ENCODE assay signal across 19 cellular contexts in genomic region chr17:42127414-42127813, GRCh38. TPM values are rescaled to one million over a fixed set of nuclear protein-coding genes. Genes with fewer than 3 reads are reported as not detected.
DNase-seq lines count a peak whose midpoint lies in the region; ATAC-seq and TF ChIP-seq lines count a peak whose summit lies in the region.
"Had no signal": no experiment of that assay in that cellular context is flagged by ENCODE, and none has a peak within 500 bp of the region (broad histone marks: within the 10 kb centered on the region; RNA-seq: fewer than 3 reads in every experiment).

No MANE protein-coding gene starts in this region.

- no peak overlapping the region for H3K4me3 ChIP-seq in HEK293 (ENCODE audit: low read depth, low read length)
- H3K4me3 ChIP-seq in osteoblast (ENCODE audit: insufficient read depth, low read length): no peak overlapping the region
- H3K4me3 ChIP-seq: A549 had no signal

- no peak for ATAC-seq in activated T-helper 17 cell treated with anti-CD3 and anti-CD28 coated beads, Interleukin-2, amount 50 U/mL, for 72 hours (replicated peaks)
- ATAC-seq: A549 had no signal

- H3K27ac Mint-ChIP-seq in activated T-cell treated with anti-CD3 and anti-CD28 coated beads, Interleukin-2, amount 50 U/mL, for 24 hours: peak overlapping the region; percentile 42
- peak overlapping the region; percentile 12 for H3K27ac Mint-ChIP-seq in activated T-helper 17 cell treated with anti-CD3 and anti-CD28 coated beads, Interleukin-2, amount 50 U/mL, for 72 hours
- H3K27ac Mint-ChIP-seq: HFFc6 had no signal

- no peak overlapping the region for H2AFZ ChIP-seq in osteoblast (ENCODE audit: low read length)

- H3K4me3 Mint-ChIP-seq in activated T-cell treated with anti-CD3 and anti-CD28 coated beads, Interleukin-2, amount 50 U/mL, for 24 hours: no peak overlapping the region
- H3K4me3 Mint-ChIP-seq in activated T-helper 17 cell treated with anti-CD3 and anti-CD28 coated beads, Interleukin-2, amount 50 U/mL, for 72 hours: no peak overlapping the region
- H3K4me3 Mint-ChIP-seq: HFFc6 had no signal

- H3K36me3 ChIP-seq in HEK293 (ENCODE audit: control insufficient read depth in 2 of 2, insufficient read depth in 1 of 2, low read length in 2 of 2) (peaks cover 39 to 88% of the 10 kb centered on the region in 2 experiments), osteoblast (ENCODE audit: insufficient read depth, low read length) (peaks cover 63% of the 10 kb centered on the region)

- POLR2A ChIA-PET in HEK293 (lab: Yijun Ruan, JAX): interaction anchor here (0.9 kb wide), 1 partner anchor 185 kb away, joined by 6 read pairs; no protein-coding TSS in a partner anchor

- H3K4me1 ChIP-seq in HEK293 (ENCODE audit: control insufficient read depth, insufficient read depth, low read length) (no peaks in the 10 kb centered on the region), osteoblast (ENCODE audit: insufficient read depth, low read length) (peaks cover 11% of the 10 kb centered on the region)
- H3K4me1 ChIP-seq: A549, BE2C had no signal

- peaks cover 84% of the 10 kb centered on the region for H3K36me3 Mint-ChIP-seq in activated T-cell treated with anti-CD3 and anti-CD28 coated beads, Interleukin-2, amount 50 U/mL, for 24 hours (ENCODE audit: low read depth)
- peaks cover 78% of the 10 kb centered on the region for H3K36me3 Mint-ChIP-seq in activated T-helper 17 cell treated with anti-CD3 and anti-CD28 coated beads, Interleukin-2, amount 50 U/mL, for 72 hours (ENCODE audit: low read depth)

- peaks cover 42% of the 10 kb centered on the region for H3K79me2 ChIP-seq in osteoblast (ENCODE audit: insufficient read depth, low read length)

- H3K4me1 Mint-ChIP-seq in activated T-cell treated with anti-CD3 and anti-CD28 coated beads, Interleukin-2, amount 50 U/mL, for 24 hours (ENCODE audit: low read depth): peaks cover 23% of the 10 kb centered on the region
- peaks cover 6% of the 10 kb centered on the region for H3K4me1 Mint-ChIP-seq in activated T-helper 17 cell treated with anti-CD3 and anti-CD28 coated beads, Interleukin-2, amount 50 U/mL, for 72 hours

- CTCF ChIA-PET in HEK293 (lab: Yijun Ruan, JAX): interaction anchor here (0.7 to 1.2 kb wide), 4 partner anchors 10 to 51 kb away, joined by 3 to 4 read pairs (median 3); no protein-coding TSS in a partner anchor

- no peak overlapping the region; the same call in 1 of the 2 replicates for H3K27ac ChIP-seq in HEK293 (ENCODE audit: extremely low read depth, low read depth, low read length)
- H3K27ac ChIP-seq in osteoblast (ENCODE audit: low read depth, low read length): no peak overlapping the region
- H3K27ac ChIP-seq: A549 had no signal

- H4K20me1 ChIP-seq in osteoblast (ENCODE audit: insufficient read depth, low read length): peaks cover 34% of the 10 kb centered on the region

- DNase-seq in activated T-cell treated with anti-CD3 and anti-CD28 coated beads, Interleukin-2, amount 50 U/mL, for 24 hours: no peak
- DNase-seq in activated T-cell treated with anti-CD3 and anti-CD28 coated beads, Interleukin-2, amount 50 U/mL, for 48 hours: no peak
- DNase-seq in osteoblast (ENCODE audit: insufficient read length, low spot score, missing footprints) (peak; percentile 43), cerebellum (ENCODE audit: low spot score) (no peak), LoVo (ENCODE audit: low spot score) (no peak)
- DNase-seq: BE2C, DMS79, HFFc6, MM.1S, NCI-H1048, NCI-H1417 treated with DMSO at 0.1 percent for 48 hours, NCI-H187, NCI-H446, NCI-H526, SHP77 had no signal

- H3K4me2 ChIP-seq in osteoblast (ENCODE audit: insufficient read depth, low read length): no peak overlapping the region
- H3K4me2 ChIP-seq: A549 had no signal

- H3K9me3 ChIP-seq in HEK293 (ENCODE audit: control insufficient read depth, insufficient read depth, low read depth, low read length) (no peaks in the 10 kb centered on the region), osteoblast (ENCODE audit: low read depth, low read length) (no peaks in the 10 kb centered on the region)
- H3K9me3 ChIP-seq: A549, BE2C had no signal

- no peaks in the 10 kb centered on the region for H3K9me3 Mint-ChIP-seq in activated T-cell treated with anti-CD3 and anti-CD28 coated beads, Interleukin-2, amount 50 U/mL, for 24 hours
- H3K9me3 Mint-ChIP-seq in activated T-helper 17 cell treated with anti-CD3 and anti-CD28 coated beads, Interleukin-2, amount 50 U/mL, for 72 hours: no peaks in the 10 kb centered on the region
- H3K9me3 Mint-ChIP-seq: HFFc6 had no signal

- H3K27me3 ChIP-seq in osteoblast (ENCODE audit: insufficient read depth, low read length): no peaks in the 10 kb centered on the region
- H3K27me3 ChIP-seq: BE2C had no signal

- no peaks in the 10 kb centered on the region for H3K27me3 Mint-ChIP-seq in activated T-cell treated with anti-CD3 and anti-CD28 coated beads, Interleukin-2, amount 50 U/mL, for 24 hours
- no peaks in the 10 kb centered on the region for H3K27me3 Mint-ChIP-seq in activated T-helper 17 cell treated with anti-CD3 and anti-CD28 coated beads, Interleukin-2, amount 50 U/mL, for 72 hours

- TF ChIP-seq CTCF in HEK293 (tag by site-specific recombination; IDR thresholded peaks at IDR 0.05) (no peak), osteoblast (IDR thresholded peaks at IDR 0.05; ENCODE audit: extremely low read depth, low read depth, low read length) (no peak)

TF ChIP-seq in HEK293, 187 proteins besides CTCF, POLR2A, EP300 and RAD21:
- TF ChIP-seq BCL11B (tag by site-specific recombination; IDR thresholded peaks at IDR 0.05; ENCODE audit: low read depth): no peak
- peak; percentile 80 for TF ChIP-seq ZNF121 (tag by site-specific recombination; IDR thresholded peaks at IDR 0.05)
- no peak for TF ChIP-seq IKZF3 (tag by site-specific recombination; IDR thresholded peaks at IDR 0.05)

RNA-seq across cellular contexts. Expression of gene HSPB9, which starts 4.8 kb away (rescaled TPM):
- total RNA-seq in activated T-helper 17 cell treated with anti-CD3 and anti-CD28 coated beads, Interleukin-2, amount 50 U/mL, for 72 hours: under 1 TPM in 1 of 2 donors, not detected in 1; 0.13 TPM
- total RNA-seq in osteoblast (not detected in 2 replicates), cerebellum (0.18 TPM)
- total RNA-seq: HFFc6, LHCN-M2 had no signal

RNA-seq across cellular contexts. Expression of gene KAT2A, which starts 6.2 kb away (rescaled TPM):
- 10 to 100 TPM; 32.8 to 44.2 TPM for total RNA-seq in activated T-helper 17 cell treated with anti-CD3 and anti-CD28 coated beads, Interleukin-2, amount 50 U/mL, for 72 hours
- total RNA-seq in osteoblast (8.3 and 9.0 TPM in 2 replicates), cerebellum (13.6 TPM)

RNA-seq across cellular contexts. Expression of gene DHX58, which starts 14.9 kb away (rescaled TPM):
- 10 to 100 TPM; 12.0 to 19.1 TPM for total RNA-seq in activated T-helper 17 cell treated with anti-CD3 and anti-CD28 coated beads, Interleukin-2, amount 50 U/mL, for 72 hours
- total RNA-seq in osteoblast: 18.5 and 23.0 TPM in 2 replicates
- 2.4 TPM for total RNA-seq in cerebellum

RNA-seq across cellular contexts. Expression of gene RAB5C, which starts 27.4 kb away (rescaled TPM):
- 10 to 100 TPM; 30.4 to 77.7 TPM for total RNA-seq in activated T-helper 17 cell treated with anti-CD3 and anti-CD28 coated beads, Interleukin-2, amount 50 U/mL, for 72 hours
- total RNA-seq in osteoblast (80.0 and 90.5 TPM in 2 replicates), cerebellum (37.7 TPM)

RNA-seq across cellular contexts. Expression of gene ZNF385C, which starts 29.1 kb away (rescaled TPM):
- total RNA-seq in activated T-helper 17 cell treated with anti-CD3 and anti-CD28 coated beads, Interleukin-2, amount 50 U/mL, for 72 hours: under 1 TPM; 0.15 to 0.48 TPM
- not detected in 2 replicates for total RNA-seq in osteoblast
- total RNA-seq in cerebellum: 7.4 TPM
- total RNA-seq: HFFc6, LHCN-M2 had no signal
